Comparison of ENCODE assay signal across 1 cellular context in genomic region chr5:177435847-177436536, GRCh38.
A peak's percentile ranks its signal among the peaks of the same experiment; 100 is the strongest.
TF ChIP-seq lines count a peak whose summit lies in the region.

No MANE protein-coding gene starts in this region.

TF ChIP-seq in HepG2, 621 proteins besides CTCF, POLR2A, EP300 and RAD21:
- TF ChIP-seq NBN (conservative IDR thresholded peaks at IDR 0.05) (no peak), ZNF605 (CRISPR knock-in tag; IDR thresholded peaks at IDR 0.05) (peak; percentile 52; the same call in 1 of the 2 replicates), HMGA1 (CRISPR knock-in tag; conservative IDR thresholded peaks at IDR 0.05) (no peak), ZNF24 (IDR thresholded peaks at IDR 0.05) (no peak), AGO2 (optimal IDR thresholded peaks at IDR 0.05; ENCODE audit: low read depth, low read length) (peak; percentile 91), RBFOX2 (IDR thresholded peaks at IDR 0.05; ENCODE audit: low read depth, low read length) (0 out of 2 replicates have a peak, but pooled peaks have one; percentile 34), AGO1 (IDR thresholded peaks at IDR 0.05; ENCODE audit: low read depth, low read length, poor library complexity, severe bottlenecking) (peak; percentile 38), ZBTB21 (CRISPR knock-in tag; IDR thresholded peaks at IDR 0.05) (no peak), KDM2A (CRISPR knock-in tag; IDR thresholded peaks at IDR 0.05; ENCODE audit: borderline replicate concordance, low read depth) (0 out of 2 replicates have a peak, but pooled peaks have one; percentile 22), HDAC6 (IDR thresholded peaks at IDR 0.05; ENCODE audit: low read depth, low read length) (no peak)
